13 cellular contexts compared by ENCODE assay signal in the genomic region with DNA sequence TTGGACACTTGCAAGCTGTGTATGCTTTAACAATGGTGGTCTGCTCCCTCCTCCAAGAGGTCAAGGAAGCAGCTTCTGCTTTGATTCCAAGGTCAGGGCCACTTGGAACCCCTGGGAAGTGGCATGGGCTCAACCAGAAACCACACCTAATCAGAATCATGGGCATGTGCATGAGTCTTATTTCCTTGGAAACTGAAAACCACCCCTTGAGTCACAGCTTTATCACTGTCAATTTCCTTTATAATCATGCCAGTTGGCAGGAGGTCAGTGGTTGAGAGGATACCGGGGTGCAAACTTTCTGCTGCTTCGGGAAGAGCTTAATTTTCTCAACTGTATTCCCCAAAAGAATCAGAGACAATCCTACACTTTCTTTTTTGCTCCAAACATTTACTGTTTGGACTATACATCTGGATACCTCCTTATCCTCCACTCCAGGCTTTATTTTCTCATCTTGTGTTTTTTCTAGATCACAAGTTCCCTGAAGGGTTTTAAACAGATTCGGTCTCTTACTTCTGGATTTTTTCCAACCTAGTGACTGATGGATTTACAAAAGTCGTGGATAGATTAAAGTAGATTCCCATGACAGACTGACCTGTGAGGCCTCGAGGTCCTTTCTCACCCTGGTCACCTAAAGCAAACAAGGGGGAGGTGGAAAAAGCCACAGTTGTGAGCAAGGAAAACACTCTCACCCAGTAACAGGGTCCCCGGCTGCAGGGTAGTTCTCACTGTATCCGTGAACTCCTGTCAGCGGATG. TPM values are rescaled to one million over a fixed set of nuclear protein-coding genes. Genes with fewer than 3 reads are reported as not detected.
A peak's percentile ranks its signal among the peaks of the same experiment; 100 is the strongest.
DNase-seq lines count a peak whose midpoint lies in the region; FAIRE-seq and TF ChIP-seq lines count a peak whose summit lies in the region.
"Had no signal": no experiment of that assay in that cellular context is flagged by ENCODE, and none has a peak within 500 bp of the region (broad histone marks: within the 10 kb centered on the region; RNA-seq: fewer than 3 reads in every experiment).

No MANE protein-coding gene starts in this region.

- H3K4me1 ChIP-seq in A673 (ENCODE audit: insufficient read depth, low read length, poor library complexity, severe bottlenecking) (no peaks in the 10 kb centered on the region), mesendoderm (ENCODE audit: control insufficient read depth, low read depth, low read length) (peaks cover 2% of the 10 kb centered on the region)
- H3K4me1 ChIP-seq: BE2C had no signal

- no peaks in the 10 kb centered on the region for H3K79me1 ChIP-seq in mesendoderm (ENCODE audit: low read length)

- no peaks in the 10 kb centered on the region for H3K9me3 ChIP-seq in A673 (ENCODE audit: low read depth, low read length, poor library complexity, severe bottlenecking)
- H3K9me3 ChIP-seq: BE2C had no signal

- H3K4me2 ChIP-seq in mesendoderm (ENCODE audit: low read length): no peak overlapping the region

- H2BK15ac ChIP-seq in mesendoderm (replicated peaks; ENCODE audit: low read depth): no peak overlapping the region

- H4K5ac ChIP-seq in mesendoderm (ENCODE audit: low read length): no peak overlapping the region

- no peak overlapping the region for H3K4ac ChIP-seq in mesendoderm (ENCODE audit: low read depth, low read length)

- no TSS peak for BruUV-seq in A673 (replicated peaks; lab: Mats Ljungman, UMichigan)

- H2AK5ac ChIP-seq in mesendoderm (ENCODE audit: low read length): no peak overlapping the region

- intact Hi-C loops in A673 (cut with micrococcal nuclease; ENCODE audit: unreplicated experiment): loop anchor here (10.0 kb wide), 1 partner anchor 155 kb away; no protein-coding TSS in a partner anchor

- no peaks in the 10 kb centered on the region for H3K36me3 ChIP-seq in A673 (ENCODE audit: insufficient read depth, low read length, poor library complexity, severe bottlenecking)
- H3K36me3 ChIP-seq in mesendoderm (ENCODE audit: control insufficient read depth, insufficient read depth, low read length): no peaks in the 10 kb centered on the region
- H3K36me3 ChIP-seq: BE2C had no signal

- TF ChIP-seq CTCF in A673 (conservative IDR thresholded peaks at IDR 0.05; ENCODE audit: low read depth, low read length) (no peak), astrocyte of the spinal cord (IDR thresholded peaks at IDR 0.05; ENCODE audit: low read depth, low read length) (no peak)

- H4K8ac ChIP-seq in mesendoderm (ENCODE audit: low read depth, low read length): no peak overlapping the region

- H3K9ac ChIP-seq in mesendoderm (ENCODE audit: low read length): no peak overlapping the region

- H3K27ac ChIP-seq in A673 (ENCODE audit: low read depth, low read length, poor library complexity, severe bottlenecking) (no peak overlapping the region), mesendoderm (ENCODE audit: low read depth, low read length) (no peak overlapping the region)

- no CpG with 5 or more reads among the region's 8 CpGs for WGBS in mesendoderm (ENCODE audit: extremely low coverage, insufficient coverage, low lambda C conversion rate)

- no peak for FAIRE-seq in HTR-8/SVneo (lab: Jason Lieb, UNC)

- H3K18ac ChIP-seq in mesendoderm (ENCODE audit: low read length): no peak overlapping the region

- DNase-seq in A673 (ENCODE audit: low spot score) (peak; percentile 14), HTR-8/SVneo (ENCODE audit: insufficient read length, low spot score) (peak; percentile 46), astrocyte of the spinal cord (ENCODE audit: low read depth, low spot score) (peak; percentile 67), kidney glomerular epithelial cell (lab: John Stamatoyannopoulos, UW) (peak; percentile 39), D341Med (ENCODE audit: low spot score) (no peak), mesendoderm (no peak)
- DNase-seq in activated CD8-positive, alpha-beta memory T cell treated with anti-CD3 and anti-CD28 coated beads, Interleukin-2, amount 50 U/mL, for 4 hours: no peak
- DNase-seq in stimulated activated naive CD4-positive, alpha-beta T cell (lab: John Stamatoyannopoulos, UW): no peak
- DNase-seq: activated CD4-positive, alpha-beta T cell treated with anti-CD3 and anti-CD28 coated beads for 36 hours; activated naive CD4-positive, alpha-beta T cell treated with Interleukin-2 at 50 U/mL for 16 hours; BE2C; Kasumi-1; NCI-H524 treated with DMSO at 0.1 percent for 48 hours had no signal

- no peak overlapping the region for H2BK120ac ChIP-seq in mesendoderm (ENCODE audit: low read depth, low read length)

- H3K27me3 ChIP-seq in A673 (replicated peaks; ENCODE audit: insufficient read depth, low read depth, low read length, poor library complexity): no peaks in the 10 kb centered on the region
- no peaks in the 10 kb centered on the region for H3K27me3 ChIP-seq in mesendoderm (ENCODE audit: insufficient read depth, low read length, poor library complexity)
- H3K27me3 ChIP-seq: BE2C had no signal

- POLR2A ChIA-PET in A673 (lab: Charles Lee; ENCODE audit: low non-redundant PET): no interaction called here

- no peak overlapping the region for H2BK5ac ChIP-seq in mesendoderm (ENCODE audit: low read length)

- no peak overlapping the region for H3K23ac ChIP-seq in mesendoderm (ENCODE audit: low read length)

- H3K56ac ChIP-seq in mesendoderm (ENCODE audit: low read length): no peak overlapping the region

- CTCF ChIA-PET in A673 (lab: Charles Lee): no interaction called here

- no peak overlapping the region for H3K4me3 ChIP-seq in A673 (ENCODE audit: low read depth, low read length, poor library complexity, severe bottlenecking)
- no peak overlapping the region for H3K4me3 ChIP-seq in astrocyte of the spinal cord (ENCODE audit: low read depth, low read length)
- H3K4me3 ChIP-seq in mesendoderm (ENCODE audit: low read length): no peak overlapping the region

- in situ Hi-C loops in astrocyte of the spinal cord (cut with HindIII; ENCODE audit: low sequenced_read_pairs): no loop called here

- no peaks in the 10 kb centered on the region for H3K79me2 ChIP-seq in mesendoderm (ENCODE audit: control insufficient read depth, insufficient read depth, low read length)

RNA-seq across cellular contexts. Expression of gene COL17A1, which starts 36.0 kb away (rescaled TPM):
- not detected in 2 replicates for total RNA-seq in A673 (2021)
- polyA plus RNA-seq in mesendoderm (2013, experiment 1 of 2): 3.7 TPM
- 3.8 TPM for polyA plus RNA-seq in mesendoderm (2013, experiment 2 of 2)
- total RNA-seq: activated CD4-positive, alpha-beta T cell treated with anti-CD3 and anti-CD28 coated beads for 36 hours had no signal

Comparison
In these comparisons a context has a peak if more than half of its experiments do, and no peak if none do; other contexts are left out.
1. DNase-seq: peak in A673 (single experiment), HTR-8/SVneo (single experiment), astrocyte of the spinal cord (single experiment) and kidney glomerular epithelial cell (single experiment); none in D341Med (single experiment), activated CD8-positive, alpha-beta memory T cell treated with anti-CD3 and anti-CD28 coated beads, Interleukin-2, amount 50 U/mL, for 4 hours (single experiment), stimulated activated naive CD4-positive, alpha-beta T cell (0 of 6) and mesendoderm (single experiment).